ENCODE assay signal across 8 cellular contexts in genomic region chr12:92570056-92570753, GRCh38.
DNase-seq lines count a peak whose midpoint lies in the region; ATAC-seq and TF ChIP-seq lines count a peak whose summit lies in the region.

No MANE protein-coding gene starts in this region.

- H3K4me3 ChIP-seq in BE2C (ENCODE audit: low read depth, low read length) (no peak overlapping the region), SJSA1 (no peak overlapping the region), cardiac fibroblast (replicated peaks in 1 of 2; ENCODE audit: low read depth in 2 of 2, low read length in 2 of 2) (no peak overlapping the region)

- TF ChIP-seq CTCF in BE2C (IDR thresholded peaks at IDR 0.05; ENCODE audit: low read depth, low read length) (peak; percentile 78), cardiac fibroblast (IDR thresholded peaks at IDR 0.05; ENCODE audit: low read depth, low read length) (peak; percentile 58)

- H3K27me3 ChIP-seq in BE2C (no peaks in the 10 kb centered on the region), SJSA1 (replicated peaks) (no peaks in the 10 kb centered on the region)

- H3K4me1 ChIP-seq in BE2C (no peaks in the 10 kb centered on the region; the same call in 1 of the 2 replicates), SJSA1 (replicated peaks) (no peaks in the 10 kb centered on the region; the same call in 1 of the 2 replicates)

- no peaks in the 10 kb centered on the region for H3K9me3 ChIP-seq in BE2C
- no peaks in the 10 kb centered on the region for H3K9me3 ChIP-seq in SJSA1 (replicated peaks)

- no peaks in the 10 kb centered on the region for H3K9me3 Mint-ChIP-seq in stimulated activated effector memory CD8-positive, alpha-beta T cell treated with anti-CD3 and anti-CD28 coated beads, Interleukin-12 subunit alpha, Interleukin-12 subunit beta, amount 100 ng/mL, for 72 hours

- H3K27ac Mint-ChIP-seq in stimulated activated effector memory CD8-positive, alpha-beta T cell treated with anti-CD3 and anti-CD28 coated beads, Interleukin-12 subunit alpha, Interleukin-12 subunit beta, amount 100 ng/mL, for 72 hours, result no peak overlapping the region

- peak; percentile 91 for ATAC-seq in GM18502 (IDR thresholded peaks at IDR 0.05; ENCODE audit: poor library complexity, unreplicated experiment)
- ATAC-seq in HG02852 (IDR thresholded peaks at IDR 0.05; ENCODE audit: unreplicated experiment), result peak; percentile 90
- peak; percentile 86 for ATAC-seq in stimulated activated effector memory CD8-positive, alpha-beta T cell treated with anti-CD3 and anti-CD28 coated beads, Interleukin-12 subunit alpha, Interleukin-12 subunit beta, amount 100 ng/mL, for 72 hours

- H3K4me3 Mint-ChIP-seq in stimulated activated effector memory CD8-positive, alpha-beta T cell treated with anti-CD3 and anti-CD28 coated beads, Interleukin-12 subunit alpha, Interleukin-12 subunit beta, amount 100 ng/mL, for 72 hours, result no peak overlapping the region

- H3K4me1 Mint-ChIP-seq in stimulated activated effector memory CD8-positive, alpha-beta T cell treated with anti-CD3 and anti-CD28 coated beads, Interleukin-12 subunit alpha, Interleukin-12 subunit beta, amount 100 ng/mL, for 72 hours, result peaks cover 11% of the 10 kb centered on the region

- peak; percentile 68 for DNase-seq in BE2C
- peak; percentile 92 for DNase-seq in NCI-H1105 treated with DMSO at 0.1 percent for 48 hours (lab: John Stamatoyannopoulos, UW)
- DNase-seq in SJSA1 (ENCODE audit: low read depth in 1 of 2, low spot score in 2 of 2), result peak; percentile 50 to 63
- peak; percentile 89 to 92 for DNase-seq in cardiac fibroblast (ENCODE audit: low read depth in 2 of 2)
- peak; percentile 82 for DNase-seq in iris pigment epithelial cell (ENCODE audit: low read depth)
- peak in 1 of 2 donors; percentile 55 for DNase-seq in stimulated activated effector memory CD8-positive, alpha-beta T cell treated with anti-CD3 and anti-CD28 coated beads, Interleukin-12 subunit alpha, Interleukin-12 subunit beta, amount 100 ng/mL, for 72 hours (ENCODE audit: low spot score in 2 of 2)

- H3K36me3 Mint-ChIP-seq in stimulated activated effector memory CD8-positive, alpha-beta T cell treated with anti-CD3 and anti-CD28 coated beads, Interleukin-12 subunit alpha, Interleukin-12 subunit beta, amount 100 ng/mL, for 72 hours, result peaks cover 6% of the 10 kb centered on the region

- H3K36me3 ChIP-seq in BE2C, result no peaks in the 10 kb centered on the region
- H3K36me3 ChIP-seq in SJSA1, result no peaks in the 10 kb centered on the region

- H3K27ac ChIP-seq in SJSA1, result no peak overlapping the region
